16 cellular contexts compared by ENCODE assay signal in genomic region chr3:126126811-126127431, GRCh38. TPM values are rescaled to one million over a fixed set of nuclear protein-coding genes. Genes with fewer than 3 reads are reported as not detected.
DNase-seq lines count a peak whose midpoint lies in the region; ATAC-seq and TF ChIP-seq lines count a peak whose summit lies in the region.
"Had no signal": no experiment of that assay in that cellular context is flagged by ENCODE, and none has a peak within 500 bp of the region (broad histone marks: within the 10 kb centered on the region; RNA-seq: fewer than 3 reads in every experiment).

No MANE protein-coding gene starts in this region.

- DNase-seq in activated CD4-positive, alpha-beta memory T cell treated with anti-CD3 and anti-CD28 coated beads for 36 hours: peak; percentile 5
- DNase-seq in activated CD4-positive, alpha-beta memory T cell treated with anti-CD3 and anti-CD28 coated beads, Interleukin-2, amount 10 ng/mL, durations not matched to agents 7 days and 5 days: no peak
- DNase-seq in chondrocyte (ENCODE audit: low spot score) (peak; percentile 63), mesenteric fat pad (ENCODE audit: low spot score) (peak; percentile 75), NCI-H446 treated with DMSO at 0.1 percent for 48 hours (lab: John Stamatoyannopoulos, UW) (no peak), NCI-H2196 treated with DMSO at 0.1 percent for 48 hours (lab: John Stamatoyannopoulos, UW; ENCODE audit: unreplicated experiment) (no peak)
- DNase-seq in stimulated activated CD8-positive, alpha-beta memory T cell treated with anti-CD3 and anti-CD28 coated beads, Interleukin-4, amount 100 ng/mL, for 48 hours: peak; percentile 13
- DNase-seq: activated gamma-delta T cell treated with Interleukin-2 at 50 U/mL for 16 hours; Calu3; NCI-H1694; NCI-H345; occipital lobe; stimulated activated CD4-positive, alpha-beta T cell treated with anti-CD3 and anti-CD28 coated beads, Interleukin-4, amount 100 ng/mL, for 24 hours had no signal

- H3K4me3 Mint-ChIP-seq in activated CD4-positive, alpha-beta memory T cell treated with anti-CD3 and anti-CD28 coated beads for 36 hours: no peak overlapping the region
- no peak overlapping the region for H3K4me3 Mint-ChIP-seq in activated CD4-positive, alpha-beta memory T cell treated with anti-CD3 and anti-CD28 coated beads, Interleukin-2, amount 10 ng/mL, durations not matched to agents 7 days and 5 days
- no peak overlapping the region for H3K4me3 Mint-ChIP-seq in chondrocyte (ENCODE audit: unreplicated experiment)

- ATAC-seq in GM19452 (IDR thresholded peaks at IDR 0.05; ENCODE audit: unreplicated experiment): no peak
- ATAC-seq: HCT116 had no signal

- CTCF ChIA-PET in activated CD4-positive, alpha-beta memory T cell treated with anti-CD3 and anti-CD28 coated beads for 36 hours (lab: Charles Lee): no interaction called here
- CTCF ChIA-PET in activated CD4-positive, alpha-beta memory T cell treated with anti-CD3 and anti-CD28 coated beads, Interleukin-2, amount 10 ng/mL, durations not matched to agents 7 days and 5 days (lab: Charles Lee): no interaction called here

- H3K27me3 Mint-ChIP-seq in activated CD4-positive, alpha-beta memory T cell treated with anti-CD3 and anti-CD28 coated beads for 36 hours: peaks cover 2% of the 10 kb centered on the region
- H3K27me3 Mint-ChIP-seq in activated CD4-positive, alpha-beta memory T cell treated with anti-CD3 and anti-CD28 coated beads, Interleukin-2, amount 10 ng/mL, durations not matched to agents 7 days and 5 days: no peaks in the 10 kb centered on the region
- H3K27me3 Mint-ChIP-seq in chondrocyte (ENCODE audit: low read depth): peaks cover 7% of the 10 kb centered on the region

- no peak overlapping the region for H3K27ac Mint-ChIP-seq in activated CD4-positive, alpha-beta memory T cell treated with anti-CD3 and anti-CD28 coated beads for 36 hours
- H3K27ac Mint-ChIP-seq in activated CD4-positive, alpha-beta memory T cell treated with anti-CD3 and anti-CD28 coated beads, Interleukin-2, amount 10 ng/mL, durations not matched to agents 7 days and 5 days: no peak overlapping the region
- no peak overlapping the region for H3K27ac Mint-ChIP-seq in chondrocyte (ENCODE audit: unreplicated experiment)

- no peaks in the 10 kb centered on the region for H3K9me3 Mint-ChIP-seq in activated CD4-positive, alpha-beta memory T cell treated with anti-CD3 and anti-CD28 coated beads for 36 hours
- H3K9me3 Mint-ChIP-seq in activated CD4-positive, alpha-beta memory T cell treated with anti-CD3 and anti-CD28 coated beads, Interleukin-2, amount 10 ng/mL, durations not matched to agents 7 days and 5 days: no peaks in the 10 kb centered on the region
- no peaks in the 10 kb centered on the region for H3K9me3 Mint-ChIP-seq in chondrocyte (ENCODE audit: low read depth)

- intact Hi-C loops in activated CD4-positive, alpha-beta memory T cell treated with anti-CD3 and anti-CD28 coated beads for 36 hours (cut with micrococcal nuclease): no loop called here

- H3K4me1 Mint-ChIP-seq in activated CD4-positive, alpha-beta memory T cell treated with anti-CD3 and anti-CD28 coated beads for 36 hours (ENCODE audit: low read depth): no peaks in the 10 kb centered on the region
- H3K4me1 Mint-ChIP-seq in activated CD4-positive, alpha-beta memory T cell treated with anti-CD3 and anti-CD28 coated beads, Interleukin-2, amount 10 ng/mL, durations not matched to agents 7 days and 5 days: no peaks in the 10 kb centered on the region
- no peaks in the 10 kb centered on the region for H3K4me1 Mint-ChIP-seq in chondrocyte (ENCODE audit: low read depth)

- no peak for TF ChIP-seq CTCF in chondrocyte (IDR thresholded peaks at IDR 0.05)

- POLR2A ChIA-PET in activated CD4-positive, alpha-beta memory T cell treated with anti-CD3 and anti-CD28 coated beads for 36 hours (lab: Charles Lee): no interaction called here
- POLR2A ChIA-PET in activated CD4-positive, alpha-beta memory T cell treated with anti-CD3 and anti-CD28 coated beads, Interleukin-2, amount 10 ng/mL, durations not matched to agents 7 days and 5 days (lab: Charles Lee): no interaction called here

- H3K36me3 Mint-ChIP-seq in activated CD4-positive, alpha-beta memory T cell treated with anti-CD3 and anti-CD28 coated beads for 36 hours: no peaks in the 10 kb centered on the region
- no peaks in the 10 kb centered on the region for H3K36me3 Mint-ChIP-seq in activated CD4-positive, alpha-beta memory T cell treated with anti-CD3 and anti-CD28 coated beads, Interleukin-2, amount 10 ng/mL, durations not matched to agents 7 days and 5 days (ENCODE audit: low read depth)
- H3K36me3 Mint-ChIP-seq in chondrocyte (ENCODE audit: low read depth): no peaks in the 10 kb centered on the region

RNA-seq across cellular contexts. Expression of gene SLC41A3, which starts 43.0 kb away (rescaled TPM):
- 10 to 100 TPM; 26.3 to 27.3 TPM for total RNA-seq in activated CD4-positive, alpha-beta memory T cell treated with anti-CD3 and anti-CD28 coated beads for 36 hours
- 10 to 100 TPM; 25.6 to 30.0 TPM for total RNA-seq in activated CD4-positive, alpha-beta memory T cell treated with anti-CD3 and anti-CD28 coated beads, Interleukin-2, amount 10 ng/mL, durations not matched to agents 7 days and 5 days
- total RNA-seq in chondrocyte (38.5 to 51.9 TPM (median 43.2 TPM) in 3 replicates), mesenteric fat pad (35.7 TPM)

RNA-seq across cellular contexts. Expression of gene ALDH1L1, which starts 53.5 kb away (rescaled TPM):
- not detected for total RNA-seq in activated CD4-positive, alpha-beta memory T cell treated with anti-CD3 and anti-CD28 coated beads for 36 hours
- total RNA-seq in activated CD4-positive, alpha-beta memory T cell treated with anti-CD3 and anti-CD28 coated beads, Interleukin-2, amount 10 ng/mL, durations not matched to agents 7 days and 5 days: not detected
- 0.51 to 1.9 TPM (median 0.60 TPM) in 3 replicates for total RNA-seq in chondrocyte
- total RNA-seq in mesenteric fat pad: 105 TPM
- total RNA-seq: mononuclear cell had no signal

Comparison
In these comparisons a context has a peak if more than half of its experiments do, and no peak if none do; other contexts are left out.
1. DNase-seq: peak in activated CD4-positive, alpha-beta memory T cell treated with anti-CD3 and anti-CD28 coated beads for 36 hours (single experiment), chondrocyte (single experiment), mesenteric fat pad (single experiment) and stimulated activated CD8-positive, alpha-beta memory T cell treated with anti-CD3 and anti-CD28 coated beads, Interleukin-4, amount 100 ng/mL, for 48 hours (single experiment); none in activated CD4-positive, alpha-beta memory T cell treated with anti-CD3 and anti-CD28 coated beads, Interleukin-2, amount 10 ng/mL, durations not matched to agents 7 days and 5 days (single experiment), NCI-H446 treated with DMSO at 0.1 percent for 48 hours (single experiment) and NCI-H2196 treated with DMSO at 0.1 percent for 48 hours (single experiment).
2. RNA of gene ALDH1L1, which starts 53.5 kb away (total RNA-seq): 105 TPM in mesenteric fat pad (single experiment); 0.51 to 1.9 TPM in chondrocyte, not detected in activated CD4-positive, alpha-beta memory T cell treated with anti-CD3 and anti-CD28 coated beads for 36 hours and not detected in activated CD4-positive, alpha-beta memory T cell treated with anti-CD3 and anti-CD28 coated beads, Interleukin-2, amount 10 ng/mL, durations not matched to agents 7 days and 5 days; every median in the first group is over 10 times any median in the second.